ENCODE assay signal across 8 cellular contexts in genomic region chr12:124625867-124626675, GRCh38. TPM values are rescaled to one million over a fixed set of nuclear protein-coding genes. Genes with fewer than 3 reads are reported as not detected.
DNase-seq lines count a peak whose midpoint lies in the region; ATAC-seq lines count a peak whose summit lies in the region.

No MANE protein-coding gene starts in this region.

- DNase-seq in HK-2 (ENCODE audit: unreplicated experiment) (peak; percentile 61), amniotic epithelial cell (ENCODE audit: low read depth) (peak; percentile 75), left ventricle myocardium superior (peak; percentile 90), smooth muscle cell of the brain vasculature (ENCODE audit: low read depth, low spot score) (peak; percentile 73), putamen (ENCODE audit: low spot score) (no peak)

- intact Hi-C loops in left ventricle myocardium superior (cut with micrococcal nuclease): no loop called here

- ATAC-seq in left ventricle myocardium superior (peak; percentile 90), GM18907 (IDR thresholded peaks at IDR 0.05; ENCODE audit: unreplicated experiment) (no peak), GM21526 (IDR thresholded peaks at IDR 0.05; ENCODE audit: low FRiP score, unreplicated experiment) (no peak), GM21447 (IDR thresholded peaks at IDR 0.05; ENCODE audit: unreplicated experiment) (no peak)

RNA-seq across cellular contexts. Expression of gene NCOR2, which starts 58.7 kb away (rescaled TPM):
- total RNA-seq in left ventricle myocardium superior: 142 TPM
